ENCODE assay signal across 10 cellular contexts in the genomic region with DNA sequence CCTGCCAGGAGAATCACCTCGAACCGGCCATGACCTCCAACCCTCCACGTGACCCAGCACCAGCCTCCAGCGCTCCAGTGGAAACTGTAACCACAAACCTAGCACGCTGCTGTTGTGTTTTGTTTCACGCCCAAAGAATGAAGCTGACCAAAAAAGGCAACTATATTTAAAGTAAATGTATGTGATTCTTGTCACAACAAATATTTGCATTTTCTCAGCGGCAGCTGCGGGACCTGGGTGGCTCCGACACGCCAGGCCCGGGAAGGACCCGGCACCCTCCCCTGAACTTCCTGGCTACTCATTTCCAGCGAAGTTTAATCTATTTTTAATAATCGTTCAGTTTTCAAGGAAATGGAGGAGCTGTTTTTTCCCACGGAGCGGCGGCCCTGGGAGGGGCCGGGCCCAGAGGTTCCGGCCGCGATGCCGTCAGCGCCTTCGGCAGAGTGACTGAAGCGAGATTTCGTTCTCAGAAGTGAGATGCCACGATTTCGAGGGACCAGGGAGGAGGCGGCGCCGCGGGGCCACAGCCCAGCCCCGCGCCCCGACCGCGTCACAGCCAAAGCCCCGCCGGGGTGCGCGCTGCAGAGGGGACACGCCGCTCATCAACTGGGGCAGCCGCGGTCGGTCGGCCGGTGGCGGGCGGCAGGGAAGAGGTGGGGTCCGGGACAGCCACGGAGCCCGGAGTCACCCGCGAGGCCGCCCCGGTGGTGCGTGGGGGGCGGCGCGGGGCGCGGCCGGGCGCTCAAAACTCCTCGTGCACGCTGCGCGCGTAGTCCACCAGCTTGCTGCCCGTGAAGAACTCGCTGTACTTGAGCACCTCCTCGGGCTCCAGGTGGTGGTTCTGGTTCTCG. TPM values are rescaled to one million over a fixed set of nuclear protein-coding genes. Genes with fewer than 3 reads are reported as not detected.
A peak's percentile ranks its signal among the peaks of the same experiment; 100 is the strongest.
DNase-seq lines count a peak whose midpoint lies in the region; TF ChIP-seq lines count a peak whose summit lies in the region.
"Had no signal": no experiment of that assay in that cellular context is flagged by ENCODE, and none has a peak within 500 bp of the region (broad histone marks: within the 10 kb centered on the region; RNA-seq: fewer than 3 reads in every experiment).

No MANE protein-coding gene starts in this region.

- peaks cover 28% of the 10 kb centered on the region for H3K4me1 ChIP-seq in CD8-positive, alpha-beta memory T cell (ENCODE audit: insufficient read depth, low read length)
- H3K4me1 ChIP-seq in tibial artery (no peaks in the 10 kb centered on the region), HAP-1 (no peaks in the 10 kb centered on the region)

- no peak for DNase-seq in CD8-positive, alpha-beta memory T cell
- DNase-seq in SK-N-MC (ENCODE audit: low read depth, low spot score), result no peak
- no peak for DNase-seq in activated T-helper 2 cell treated with anti-CD3 and anti-CD28 coated beads, Interferon-gamma antibody, Interleukin-2, Interleukin-4, amounts not matched to agents 10 μg/mL and 5 μg/mL and 100 μg/mL, durations not matched to agents 14 hours and 24 hours and 36 hours (ENCODE audit: low spot score)
- no peak for DNase-seq in NCI-H1436 treated with DMSO at 0.1 percent for 48 hours (lab: John Stamatoyannopoulos, UW)
- no peak for DNase-seq in NCI-H1436 (lab: John Stamatoyannopoulos, UW)
- no peak for DNase-seq in tibial artery
- DNase-seq in HAP-1 (ENCODE audit: low spot score in 2 of 2), result no peak

- peak overlapping the region in 2 of 7 donors; percentile 29 to 49 for H3K4me3 Mint-ChIP-seq in CD8-positive, alpha-beta memory T cell
- peak overlapping the region; percentile 62 for H3K4me3 Mint-ChIP-seq in activated T-helper 2 cell treated with anti-CD3 and anti-CD28 coated beads, Interferon-gamma antibody, Interleukin-2, Interleukin-4, amounts not matched to agents 10 μg/mL and 5 μg/mL and 100 μg/mL, durations not matched to agents 14 hours and 24 hours and 36 hours (ENCODE audit: low read depth)

- H3K4me1 Mint-ChIP-seq in CD8-positive, alpha-beta memory T cell, result peaks cover 12 to 31% (median 14%) of the 10 kb centered on the region in 3 donors
- peaks cover 32% of the 10 kb centered on the region for H3K4me1 Mint-ChIP-seq in activated T-helper 2 cell treated with anti-CD3 and anti-CD28 coated beads, Interferon-gamma antibody, Interleukin-2, Interleukin-4, amounts not matched to agents 10 μg/mL and 5 μg/mL and 100 μg/mL, durations not matched to agents 14 hours and 24 hours and 36 hours (ENCODE audit: low read depth)

- CTCF ChIA-PET in CD8-positive, alpha-beta memory T cell (lab: Charles Lee), result interaction anchor here (0.8 kb wide), 1 partner anchor 9 kb away, joined by 3 read pairs; no protein-coding TSS in a partner anchor

- no peak overlapping the region for H3K9ac ChIP-seq in SK-N-MC (ENCODE audit: insufficient read length)

- no peaks in the 10 kb centered on the region for H3K9me3 Mint-ChIP-seq in CD8-positive, alpha-beta memory T cell
- no peaks in the 10 kb centered on the region for H3K9me3 Mint-ChIP-seq in activated T-helper 2 cell treated with anti-CD3 and anti-CD28 coated beads, Interferon-gamma antibody, Interleukin-2, Interleukin-4, amounts not matched to agents 10 μg/mL and 5 μg/mL and 100 μg/mL, durations not matched to agents 14 hours and 24 hours and 36 hours

- no peak overlapping the region for H3K4me3 ChIP-seq in CD8-positive, alpha-beta memory T cell (ENCODE audit: low read length)
- H3K4me3 ChIP-seq in SK-N-MC, result no peak overlapping the region
- no peak overlapping the region for H3K4me3 ChIP-seq in tibial artery
- no peak overlapping the region for H3K4me3 ChIP-seq in HAP-1

- no peaks in the 10 kb centered on the region for H3K27me3 Mint-ChIP-seq in CD8-positive, alpha-beta memory T cell
- H3K27me3 Mint-ChIP-seq in activated T-helper 2 cell treated with anti-CD3 and anti-CD28 coated beads, Interferon-gamma antibody, Interleukin-2, Interleukin-4, amounts not matched to agents 10 μg/mL and 5 μg/mL and 100 μg/mL, durations not matched to agents 14 hours and 24 hours and 36 hours (ENCODE audit: low read depth), result no peaks in the 10 kb centered on the region

- POLR2A ChIA-PET in CD8-positive, alpha-beta memory T cell (lab: Charles Lee), result interaction anchor here (2.5 kb wide), 1 partner anchor 9 kb away, joined by 7 read pairs; no protein-coding TSS in a partner anchor

- peaks cover 0 to 45% (median 6%) of the 10 kb centered on the region in 3 donors for H3K36me3 Mint-ChIP-seq in CD8-positive, alpha-beta memory T cell
- peaks cover 66% of the 10 kb centered on the region for H3K36me3 Mint-ChIP-seq in activated T-helper 2 cell treated with anti-CD3 and anti-CD28 coated beads, Interferon-gamma antibody, Interleukin-2, Interleukin-4, amounts not matched to agents 10 μg/mL and 5 μg/mL and 100 μg/mL, durations not matched to agents 14 hours and 24 hours and 36 hours (ENCODE audit: low read depth)

- in situ Hi-C loops in HAP-1 (cut with MboI; ENCODE audit: low sequenced_read_pairs), result no loop called here

- intact Hi-C loops in activated T-helper 2 cell treated with anti-CD3 and anti-CD28 coated beads, Interferon-gamma antibody, Interleukin-2, Interleukin-4, amounts not matched to agents 10 μg/mL and 5 μg/mL and 100 μg/mL, durations not matched to agents 14 hours and 24 hours and 36 hours (cut with micrococcal nuclease), result no loop called here
- intact Hi-C loops in tibial artery (cut with DNase I; ENCODE audit: low total_unique reads), result no loop called here

- no peaks in the 10 kb centered on the region for H3K9me3 ChIP-seq in CD8-positive, alpha-beta memory T cell (ENCODE audit: low read length)
- H3K9me3 ChIP-seq in SK-N-MC (ENCODE audit: low read depth, low read length) (no peaks in the 10 kb centered on the region), tibial artery (no peaks in the 10 kb centered on the region), HAP-1 (no peaks in the 10 kb centered on the region)

- peaks cover 18% of the 10 kb centered on the region for H3K36me3 ChIP-seq in CD8-positive, alpha-beta memory T cell (ENCODE audit: insufficient read depth, low read length)
- peaks cover 6% of the 10 kb centered on the region; the same call in 1 of the 2 replicates for H3K36me3 ChIP-seq in SK-N-MC (ENCODE audit: insufficient read depth, low read length)
- peaks cover 27 to 67% (median 59%) of the 10 kb centered on the region in 3 donors for H3K36me3 ChIP-seq in tibial artery
- peaks cover 17% of the 10 kb centered on the region for H3K36me3 ChIP-seq in HAP-1 (replicated peaks)

- H3K27ac Mint-ChIP-seq in CD8-positive, alpha-beta memory T cell, result peak overlapping the region; percentile 78 to 92 (median 88)
- H3K27ac Mint-ChIP-seq in activated T-helper 2 cell treated with anti-CD3 and anti-CD28 coated beads, Interferon-gamma antibody, Interleukin-2, Interleukin-4, amounts not matched to agents 10 μg/mL and 5 μg/mL and 100 μg/mL, durations not matched to agents 14 hours and 24 hours and 36 hours, result peak overlapping the region; percentile 90

- no peaks in the 10 kb centered on the region for H3K27me3 ChIP-seq in CD8-positive, alpha-beta memory T cell (ENCODE audit: insufficient read depth, low read length, poor library complexity, severe bottlenecking)
- H3K27me3 ChIP-seq in layer of hippocampus (ENCODE audit: control insufficient read depth, insufficient read depth, low read length) (no peaks in the 10 kb centered on the region), tibial artery (peaks cover 0 to 2% of the 10 kb centered on the region in 2 donors), HAP-1 (ENCODE audit: low read depth) (no peaks in the 10 kb centered on the region)

- no peak overlapping the region for H3K27ac ChIP-seq in CD8-positive, alpha-beta memory T cell (ENCODE audit: low read depth, low read length)
- 0 out of 2 replicates have a peak overlapping the region, but pooled peaks have one; percentile 31 for H3K27ac ChIP-seq in SK-N-MC
- H3K27ac ChIP-seq in layer of hippocampus (ENCODE audit: low read depth, low read length), result peak overlapping the region; percentile 62
- H3K27ac ChIP-seq in tibial artery, result no peak overlapping the region

- no peak for TF ChIP-seq CTCF in tibial artery (IDR thresholded peaks at IDR 0.05)

RNA-seq across cellular contexts. Expression of gene TNFRSF4, which starts 3.0 kb away (rescaled TPM):
- total RNA-seq in CD8-positive, alpha-beta memory T cell, result 100 to 1,000 TPM; 180 to 193 TPM
- polyA plus RNA-seq in CD8-positive, alpha-beta memory T cell, result 1.9 TPM
- 441 and 458 TPM in 2 replicates for total RNA-seq in activated T-helper 2 cell treated with anti-CD3 and anti-CD28 coated beads, Interferon-gamma antibody, Interleukin-2, Interleukin-4, amounts not matched to agents 10 μg/mL and 5 μg/mL and 100 μg/mL, durations not matched to agents 14 hours and 24 hours and 36 hours
- total RNA-seq: H1 had no signal

RNA-seq across cellular contexts. Expression of gene TNFRSF18, which starts 10.6 kb away (rescaled TPM):
- 10 to 100 TPM; 91.0 to 97.1 TPM for total RNA-seq in CD8-positive, alpha-beta memory T cell
- polyA plus RNA-seq in CD8-positive, alpha-beta memory T cell, result 2.0 TPM
- 219 and 231 TPM in 2 replicates for total RNA-seq in activated T-helper 2 cell treated with anti-CD3 and anti-CD28 coated beads, Interferon-gamma antibody, Interleukin-2, Interleukin-4, amounts not matched to agents 10 μg/mL and 5 μg/mL and 100 μg/mL, durations not matched to agents 14 hours and 24 hours and 36 hours
- total RNA-seq: LHCN-M2 had no signal

RNA-seq across cellular contexts. Expression of gene SDF4, which starts 14.8 kb away (rescaled TPM):
- total RNA-seq in CD8-positive, alpha-beta memory T cell, result 100 to 1,000 TPM; 158 to 169 TPM
- 108 TPM for polyA plus RNA-seq in CD8-positive, alpha-beta memory T cell
- total RNA-seq in activated T-helper 2 cell treated with anti-CD3 and anti-CD28 coated beads, Interferon-gamma antibody, Interleukin-2, Interleukin-4, amounts not matched to agents 10 μg/mL and 5 μg/mL and 100 μg/mL, durations not matched to agents 14 hours and 24 hours and 36 hours, result 161 and 164 TPM in 2 replicates

RNA-seq across cellular contexts. Expression of gene B3GALT6, which starts 15.0 kb away (rescaled TPM):
- 10 to 100 TPM; 23.7 to 24.1 TPM for total RNA-seq in CD8-positive, alpha-beta memory T cell
- 16.4 TPM for polyA plus RNA-seq in CD8-positive, alpha-beta memory T cell
- 34.6 and 35.8 TPM in 2 replicates for total RNA-seq in activated T-helper 2 cell treated with anti-CD3 and anti-CD28 coated beads, Interferon-gamma antibody, Interleukin-2, Interleukin-4, amounts not matched to agents 10 μg/mL and 5 μg/mL and 100 μg/mL, durations not matched to agents 14 hours and 24 hours and 36 hours

RNA-seq across cellular contexts. Expression of gene C1QTNF12, which starts 29.5 kb away (rescaled TPM):
- 1 to 10 TPM in 1 of 2 experiments, under 1 TPM in 1; 0.51 to 1.1 TPM for total RNA-seq in CD8-positive, alpha-beta memory T cell
- polyA plus RNA-seq in CD8-positive, alpha-beta memory T cell, result not detected
- 3.5 and 3.7 TPM in 2 replicates for total RNA-seq in activated T-helper 2 cell treated with anti-CD3 and anti-CD28 coated beads, Interferon-gamma antibody, Interleukin-2, Interleukin-4, amounts not matched to agents 10 μg/mL and 5 μg/mL and 100 μg/mL, durations not matched to agents 14 hours and 24 hours and 36 hours

Comparison
In these comparisons a context has a peak if more than half of its experiments do, and no peak if none do; other contexts are left out.
1. H3K27ac ChIP-seq: peak in SK-N-MC (single experiment) and layer of hippocampus (single experiment); none in CD8-positive, alpha-beta memory T cell (single experiment) and tibial artery (0 of 2).